Comparison of ENCODE assay signal across 10 cellular contexts in genomic region chr7:2518101-2518500, GRCh38. TPM values are rescaled to one million over a fixed set of nuclear protein-coding genes. Genes with fewer than 3 reads are reported as not detected.
DNase-seq lines count a peak whose midpoint lies in the region; ATAC-seq and TF ChIP-seq lines count a peak whose summit lies in the region.
"Had no signal": no experiment of that assay in that cellular context is flagged by ENCODE, and none has a peak within 500 bp of the region (broad histone marks: within the 10 kb centered on the region; RNA-seq: fewer than 3 reads in every experiment).

No MANE protein-coding gene starts in this region.

- DNase-seq in Calu3 (no peak), NCI-H1092 treated with DMSO at 0.1 percent for 48 hours (lab: John Stamatoyannopoulos, UW) (no peak), suprapubic skin (ENCODE audit: low spot score in 2 of 2) (no peak)
- no peak for DNase-seq in activated naive CD8-positive, alpha-beta T cell treated with anti-CD3 and anti-CD28 coated beads for 36 hours

- no peak for TF ChIP-seq CTCF in Calu3 (IDR thresholded peaks at IDR 0.05; ENCODE audit: unreplicated experiment)
- TF ChIP-seq CTCF in nephron (IDR thresholded peaks at IDR 0.05; ENCODE audit: unreplicated experiment in 3 of 3): no peak
- no peak for TF ChIP-seq CTCF in suprapubic skin (IDR thresholded peaks at IDR 0.05)

- ATAC-seq in GM18870 (IDR thresholded peaks at IDR 0.05; ENCODE audit: unreplicated experiment): no peak

- peak overlapping the region; percentile 58; the same call in 1 of the 2 replicates for H3K4me3 ChIP-seq in HUES64 (ENCODE audit: low read length)
- no peak overlapping the region for H3K4me3 ChIP-seq in suprapubic skin

- no peak for TF ChIP-seq EP300 in suprapubic skin (IDR thresholded peaks at IDR 0.05)

- H3K27me3 ChIP-seq in HUES64 (ENCODE audit: insufficient read depth, low read length) (peaks cover 33% of the 10 kb centered on the region), suprapubic skin (peaks cover 7% of the 10 kb centered on the region)

- H3K27me3 Mint-ChIP-seq in Calu3 (ENCODE audit: unreplicated experiment) (no peaks in the 10 kb centered on the region), nephron (ENCODE audit: low read depth) (peaks cover 7% of the 10 kb centered on the region)
- H3K27me3 Mint-ChIP-seq in activated naive CD8-positive, alpha-beta T cell treated with anti-CD3 and anti-CD28 coated beads for 36 hours: no peaks in the 10 kb centered on the region

- H3K9me3 ChIP-seq in HUES64 (ENCODE audit: insufficient read depth, low read depth, low read length): no peaks in the 10 kb centered on the region
- H3K9me3 ChIP-seq in suprapubic skin: no peaks in the 10 kb centered on the region
- H3K9me3 ChIP-seq: ascending aorta had no signal

- 34% methylated on average over 8 of the region's 8 CpGs for WGBS in HUES64
- WGBS in suprapubic skin: 58% methylated on average over 3 of the region's 8 CpGs

- no peak overlapping the region for H3K9ac ChIP-seq in HUES64 (ENCODE audit: low read depth, low read length)

- intact Hi-C loops in Calu3 (cut with micrococcal nuclease; ENCODE audit: unreplicated experiment): no loop called here

- peak overlapping the region; percentile 54 for H3K4me3 Mint-ChIP-seq in Calu3 (ENCODE audit: low read depth, unreplicated experiment)
- H3K4me3 Mint-ChIP-seq in activated naive CD8-positive, alpha-beta T cell treated with anti-CD3 and anti-CD28 coated beads for 36 hours: peak overlapping the region; percentile 42
- peak overlapping the region; percentile 58 to 86 (median 77) for H3K4me3 Mint-ChIP-seq in nephron

- H3K27ac Mint-ChIP-seq in Calu3 (ENCODE audit: unreplicated experiment): no peak overlapping the region
- no peak overlapping the region for H3K27ac Mint-ChIP-seq in activated naive CD8-positive, alpha-beta T cell treated with anti-CD3 and anti-CD28 coated beads for 36 hours
- peak overlapping the region; percentile 91 to 93 (median 93) for H3K27ac Mint-ChIP-seq in nephron

- TF ChIP-seq POLR2A in suprapubic skin (IDR thresholded peaks at IDR 0.05): no peak

- H3K9me3 Mint-ChIP-seq in Calu3 (ENCODE audit: low read depth, unreplicated experiment): no peaks in the 10 kb centered on the region
- H3K9me3 Mint-ChIP-seq in activated naive CD8-positive, alpha-beta T cell treated with anti-CD3 and anti-CD28 coated beads for 36 hours: no peaks in the 10 kb centered on the region
- H3K9me3 Mint-ChIP-seq in nephron: no peaks in the 10 kb centered on the region

- H3K36me3 ChIP-seq in HUES64 (ENCODE audit: insufficient read depth, low read length): no peaks in the 10 kb centered on the region
- no peaks in the 10 kb centered on the region for H3K36me3 ChIP-seq in suprapubic skin
- H3K36me3 ChIP-seq: ascending aorta had no signal

- CTCF ChIA-PET in Calu3 (lab: Charles Lee): no interaction called here

- H3K27ac ChIP-seq in HUES64 (ENCODE audit: low read depth, low read length) (no peak overlapping the region), suprapubic skin (no peak overlapping the region)
- H3K27ac ChIP-seq: ascending aorta had no signal

- no TSS peak for BruUV-seq in Calu3 (replicated peaks; lab: Mats Ljungman, UMichigan)

- H3K36me3 Mint-ChIP-seq in Calu3 (ENCODE audit: insufficient read depth, unreplicated experiment) (peaks cover 56% of the 10 kb centered on the region), nephron (ENCODE audit: low read depth) (peaks cover 4% of the 10 kb centered on the region)
- H3K36me3 Mint-ChIP-seq in activated naive CD8-positive, alpha-beta T cell treated with anti-CD3 and anti-CD28 coated beads for 36 hours: peaks cover 9% of the 10 kb centered on the region

- H3K4me1 Mint-ChIP-seq in Calu3 (ENCODE audit: low read depth, unreplicated experiment) (peaks cover 39% of the 10 kb centered on the region), nephron (peaks cover 44% of the 10 kb centered on the region)
- peaks cover 36% of the 10 kb centered on the region for H3K4me1 Mint-ChIP-seq in activated naive CD8-positive, alpha-beta T cell treated with anti-CD3 and anti-CD28 coated beads for 36 hours

- peaks cover 35% of the 10 kb centered on the region for H3K4me1 ChIP-seq in HUES64 (ENCODE audit: insufficient read depth, low read length)
- H3K4me1 ChIP-seq in suprapubic skin: peaks cover 50% of the 10 kb centered on the region

RNA-seq across cellular contexts. Expression of gene LFNG, which starts 1.5 kb away (rescaled TPM):
- 46.8 and 59.1 TPM in 2 replicates for total RNA-seq in Calu3 (2022)
- 23.3 TPM for polyA plus RNA-seq in HUES64 (2013, experiment 1 of 2)
- 25.9 TPM for polyA plus RNA-seq in HUES64 (2013, experiment 2 of 2)
- 10 to 100 TPM; 21.0 to 25.8 TPM for total RNA-seq in activated naive CD8-positive, alpha-beta T cell treated with anti-CD3 and anti-CD28 coated beads for 36 hours
- 100 to 1,000 TPM; 105 to 198 (median 150) TPM for total RNA-seq in suprapubic skin

RNA-seq across cellular contexts. Expression of gene BRAT1, which starts 37.2 kb away (rescaled TPM):
- total RNA-seq in Calu3 (2022) (56.2 and 59.6 TPM in 2 replicates), suprapubic skin (10 to 100 TPM; 51.5 to 79.3 (median 63.3) TPM)
- 33.9 TPM for polyA plus RNA-seq in HUES64 (2013, experiment 1 of 2)
- polyA plus RNA-seq in HUES64 (2013, experiment 2 of 2): 33.3 TPM
- total RNA-seq in activated naive CD8-positive, alpha-beta T cell treated with anti-CD3 and anti-CD28 coated beads for 36 hours: 10 to 100 TPM; 36.4 to 37.8 TPM

RNA-seq across cellular contexts. Expression of gene IQCE, which starts 40.7 kb away (rescaled TPM):
- total RNA-seq in Calu3 (2022) (94.8 and 96.4 TPM in 2 replicates), suprapubic skin (10 to 100 TPM; 10.1 to 18.8 (median 15.7) TPM)
- polyA plus RNA-seq in HUES64 (2013, experiment 1 of 2): 3.9 TPM
- polyA plus RNA-seq in HUES64 (2013, experiment 2 of 2): 4.8 TPM
- total RNA-seq in activated naive CD8-positive, alpha-beta T cell treated with anti-CD3 and anti-CD28 coated beads for 36 hours: 1 to 10 TPM; 5.4 to 6.1 TPM

RNA-seq across cellular contexts. Expression of gene GRIFIN, which starts 41.9 kb away (rescaled TPM):
- not detected in 2 replicates for total RNA-seq in Calu3 (2022)
- polyA plus RNA-seq in HUES64 (2013, experiment 1 of 2): not detected
- not detected for polyA plus RNA-seq in HUES64 (2013, experiment 2 of 2)
- total RNA-seq in activated naive CD8-positive, alpha-beta T cell treated with anti-CD3 and anti-CD28 coated beads for 36 hours: not detected
- total RNA-seq in suprapubic skin: not detected
- total RNA-seq: ascending aorta, liver, subcutaneous adipose tissue had no signal
- polyA plus RNA-seq: liver had no signal

Comparison
In these comparisons a context has a peak if more than half of its experiments do, and no peak if none do; other contexts are left out.
1. H3K27ac Mint-ChIP-seq: peak in nephron (3 of 3); none in Calu3 (single experiment) and activated naive CD8-positive, alpha-beta T cell treated with anti-CD3 and anti-CD28 coated beads for 36 hours (single experiment).
2. Peak in every context shown above with its lines, with median percentiles within 50 percentile points of each other: H3K4me3 Mint-ChIP-seq.